8 cellular contexts compared by ENCODE assay signal in the genomic region with DNA sequence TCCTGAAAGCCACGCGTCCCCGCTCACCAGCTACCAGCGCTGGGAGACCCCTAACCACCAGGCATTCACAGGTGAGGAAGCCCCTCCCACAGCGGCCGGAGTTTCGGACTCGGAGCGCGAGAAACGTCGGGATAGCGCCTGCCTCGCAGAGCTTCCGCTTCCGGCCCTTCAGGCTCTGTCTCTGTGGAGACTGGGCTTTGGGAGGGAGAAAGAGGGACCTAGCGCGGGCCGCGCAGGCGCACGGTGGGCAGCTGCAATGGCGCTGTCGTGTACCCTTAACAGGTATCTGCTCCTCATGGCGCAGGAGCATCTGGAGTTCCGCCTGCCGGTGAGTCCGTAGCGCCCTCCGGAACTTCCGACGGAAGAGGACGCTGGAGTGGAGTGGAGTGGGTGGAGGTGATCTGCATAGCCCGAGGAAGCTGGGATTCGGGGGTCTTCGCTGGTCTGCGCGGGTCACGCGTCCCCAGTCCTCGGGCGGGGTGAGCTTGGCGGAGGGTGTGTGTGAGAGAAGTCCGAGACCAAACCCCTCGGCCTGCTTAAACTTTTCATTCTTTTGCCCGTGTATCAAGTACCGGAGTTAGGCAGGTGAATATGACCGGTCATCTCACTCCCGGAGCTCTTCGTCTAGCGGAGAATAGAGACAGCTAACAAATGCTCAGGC. TPM values are rescaled to one million over a fixed set of nuclear protein-coding genes. Genes with fewer than 3 reads are reported as not detected.
DNase-seq lines count a peak whose midpoint lies in the region; ATAC-seq and TF ChIP-seq lines count a peak whose summit lies in the region.

A gene (plus strand): TSS at position 246 of the 661 bp plus-strand sequence. CDS start 11 bp downstream, at position 257.

- peaks cover 55% of the 10 kb centered on the region for H3K79me2 ChIP-seq in OCI-LY3 (ENCODE audit: low read length)

- H3K9ac ChIP-seq in HUES64 (ENCODE audit: low read depth, low read length), result peak within 1 kb of the TSS; percentile 93
- peak within 1 kb of the TSS; percentile 97 for H3K9ac ChIP-seq in OCI-LY3 (ENCODE audit: low read length)
- H3K9ac ChIP-seq in muscle layer of colon (ENCODE audit: low read length), result peak within 1 kb of the TSS; percentile 51

- peak within 1 kb of the TSS; percentile 97 for H2AFZ ChIP-seq in OCI-LY3 (ENCODE audit: low read depth, low read length)

- peak within 1 kb of the TSS; percentile 86 for H3K4me2 ChIP-seq in OCI-LY3 (ENCODE audit: low read length)

- DNase-seq in DMS 273 treated with DMSO at 0.1 percent for 48 hours (lab: John Stamatoyannopoulos, UW), result peak; percentile 82
- peak; percentile 64 for DNase-seq in activated T-cell treated with anti-CD3 and anti-CD28 coated beads for 4 hours
- peak; percentile 53 to 60 for DNase-seq in stimulated activated CD8-positive, alpha-beta memory T cell treated with anti-CD3 and anti-CD28 coated beads, Interleukin-7, amount 100 ng/mL, for 1 hour (ENCODE audit: low read depth in 2 of 2)

- whole genome bisulfite sequencing in HUES64, result under 1% methylated on average over 51 of the region's 51 CpGs

- H3K9me3 ChIP-seq in HUES64 (ENCODE audit: insufficient read depth, low read depth, low read length) (no peaks in the 10 kb centered on the region), OCI-LY3 (ENCODE audit: insufficient read depth, low read length) (no peaks in the 10 kb centered on the region), muscle layer of colon (ENCODE audit: low read length) (no peaks in the 10 kb centered on the region)

- H3K4me1 ChIP-seq in HUES64 (ENCODE audit: insufficient read depth, low read length), result peaks cover 32% of the 10 kb centered on the region
- H3K4me1 ChIP-seq in OCI-LY3 (ENCODE audit: low read length), result peaks cover 22% of the 10 kb centered on the region
- H3K4me1 ChIP-seq in muscle layer of colon (ENCODE audit: insufficient read depth, low read length), result peaks cover 6% of the 10 kb centered on the region

- H4K20me1 ChIP-seq in OCI-LY3 (ENCODE audit: insufficient read depth, low read length), result 0 out of 2 replicates have a peak, but pooled peaks cover 4% of the 10 kb centered on the region

- no peak for TF ChIP-seq CTCF in OCI-LY3 (IDR thresholded peaks at IDR 0.05; ENCODE audit: low read depth, low read length)

- no peaks in the 10 kb centered on the region for H3K36me3 ChIP-seq in HUES64 (ENCODE audit: insufficient read depth, low read length)
- no peaks in the 10 kb centered on the region for H3K36me3 ChIP-seq in OCI-LY3 (replicated peaks; ENCODE audit: low read depth, low read length)
- no peaks in the 10 kb centered on the region for H3K36me3 ChIP-seq in muscle layer of colon (ENCODE audit: insufficient read depth, low read length)

- H3K27ac ChIP-seq in HUES64 (ENCODE audit: low read depth, low read length), result peak within 1 kb of the TSS; percentile 82
- peak within 1 kb of the TSS; percentile 58 for H3K27ac ChIP-seq in OCI-LY3 (ENCODE audit: low read length)
- H3K27ac ChIP-seq in muscle layer of colon (ENCODE audit: low read depth, low read length), result peak within 1 kb of the TSS; percentile 89

- no peaks in the 10 kb centered on the region for H3K27me3 ChIP-seq in HUES64 (ENCODE audit: insufficient read depth, low read length)
- H3K27me3 ChIP-seq in OCI-LY3 (ENCODE audit: low read depth, low read length), result no peaks in the 10 kb centered on the region
- H3K27me3 ChIP-seq in muscle layer of colon (ENCODE audit: control insufficient read depth in 1 of 2, insufficient read depth in 2 of 2, low read length in 2 of 2), result no peaks in the 10 kb centered on the region

- ATAC-seq in GM21515 (IDR thresholded peaks at IDR 0.05; ENCODE audit: unreplicated experiment), result peak; percentile 98
- peak; percentile 97 for ATAC-seq in esophagus mucosa

- H3K4me3 ChIP-seq in HUES64 (ENCODE audit: low read length) (peak within 1 kb of the TSS; percentile 84), OCI-LY3 (ENCODE audit: low read length) (peak within 1 kb of the TSS; percentile 98), muscle layer of colon (ENCODE audit: low read depth in 1 of 2, low read length in 2 of 2) (peak within 1 kb of the TSS; percentile 95 to 98)

RNA-seq across cellular contexts. Expression of the gene that starts here (rescaled TPM):
- 19.9 TPM for polyA plus RNA-seq in HUES64 (2013, experiment 1 of 2)
- polyA plus RNA-seq in HUES64 (2013, experiment 2 of 2), result 21.6 TPM
- total RNA-seq in esophagus mucosa, result 11.0 TPM

Comparison
In these comparisons a context has a peak if more than half of its experiments do, and no peak if none do; other contexts are left out.
1. Peak in every context shown above with its lines: DNase-seq, ATAC-seq, H3K4me3 ChIP-seq and H3K27ac ChIP-seq.